ENCODE assay signal across 8 cellular contexts in genomic region chr9:18438300-18438925, GRCh38. TPM values are rescaled to one million over a fixed set of nuclear protein-coding genes. Genes with fewer than 3 reads are reported as not detected.
DNase-seq lines count a peak whose midpoint lies in the region; ATAC-seq and TF ChIP-seq lines count a peak whose summit lies in the region.

No MANE protein-coding gene starts in this region.

- intact Hi-C loops in colonic mucosa (cut with DNase I) (no loop called here), spleen (cut with DNase I; ENCODE audit: low total_unique reads) (no loop called here)

- POLR2A ChIA-PET in CD8-positive, alpha-beta memory T cell (lab: Charles Lee), result no interaction called here

- DNase-seq in colonic mucosa (peak; percentile 24), kidney epithelial cell (ENCODE audit: low read depth) (no peak), spleen (no peak)
- no peak for DNase-seq in stimulated activated naive B cell treated with anti-CD40 and anti-IgM and Interleukin-4, amounts not matched to agents 10 μg/mL and 1 μg/mL and 100 μg/mL, for 72 hours
- DNase-seq in CD8-positive, alpha-beta memory T cell, result no peak

- H3K4me1 Mint-ChIP-seq in stimulated activated naive B cell treated with anti-CD40 and anti-IgM and Interleukin-4, amounts not matched to agents 10 μg/mL and 1 μg/mL and 100 μg/mL, for 72 hours, result no peaks in the 10 kb centered on the region
- H3K4me1 Mint-ChIP-seq in CD8-positive, alpha-beta memory T cell, result no peaks in the 10 kb centered on the region

- no peaks in the 10 kb centered on the region for H3K9me3 ChIP-seq in HUES6 (ENCODE audit: control insufficient read depth, insufficient read depth, low read depth, low read length)
- no peaks in the 10 kb centered on the region for H3K9me3 ChIP-seq in colonic mucosa
- no peaks in the 10 kb centered on the region for H3K9me3 ChIP-seq in spleen
- H3K9me3 ChIP-seq in CD8-positive, alpha-beta memory T cell (ENCODE audit: low read length), result no peaks in the 10 kb centered on the region

- H3K27ac Mint-ChIP-seq in stimulated activated naive B cell treated with anti-CD40 and anti-IgM and Interleukin-4, amounts not matched to agents 10 μg/mL and 1 μg/mL and 100 μg/mL, for 72 hours, result no peak overlapping the region
- H3K27ac Mint-ChIP-seq in CD8-positive, alpha-beta memory T cell, result no peak overlapping the region

- H3K4me3 ChIP-seq in HUES6 (ENCODE audit: low read depth, low read length) (peak overlapping the region; percentile 31), colonic mucosa (peak overlapping the region; percentile 3), kidney epithelial cell (ENCODE audit: low read depth, low read length) (peak overlapping the region; percentile 16), spleen (peak overlapping the region in 7 of 8 donors; percentile 7 to 60 (median 16))
- no peak overlapping the region for H3K4me3 ChIP-seq in CD8-positive, alpha-beta memory T cell (ENCODE audit: low read length)

- no peak overlapping the region for H3K4me3 Mint-ChIP-seq in stimulated activated naive B cell treated with anti-CD40 and anti-IgM and Interleukin-4, amounts not matched to agents 10 μg/mL and 1 μg/mL and 100 μg/mL, for 72 hours
- peak overlapping the region in 1 of 7 donors; percentile 51 for H3K4me3 Mint-ChIP-seq in CD8-positive, alpha-beta memory T cell

- peaks cover 0 to 2% of the 10 kb centered on the region in 2 donors for H3K9me3 Mint-ChIP-seq in stimulated activated naive B cell treated with anti-CD40 and anti-IgM and Interleukin-4, amounts not matched to agents 10 μg/mL and 1 μg/mL and 100 μg/mL, for 72 hours
- peaks cover 0 to 11% (median 3%) of the 10 kb centered on the region in 5 donors for H3K9me3 Mint-ChIP-seq in CD8-positive, alpha-beta memory T cell

- no peak for TF ChIP-seq POLR2A in spleen (IDR thresholded peaks at IDR 0.05)

- H3K27me3 ChIP-seq in HUES6 (ENCODE audit: control insufficient read depth, insufficient read depth, low read length), result no peaks in the 10 kb centered on the region; the same call in 1 of the 2 replicates
- H3K27me3 ChIP-seq in colonic mucosa, result no peaks in the 10 kb centered on the region
- no peaks in the 10 kb centered on the region for H3K27me3 ChIP-seq in kidney epithelial cell (ENCODE audit: control insufficient read depth, insufficient read depth, low read length)
- H3K27me3 ChIP-seq in spleen (replicated peaks in 1 of 7), result peaks cover 0 to 22% (median 2%) of the 10 kb centered on the region in 7 donors
- H3K27me3 ChIP-seq in CD8-positive, alpha-beta memory T cell (ENCODE audit: insufficient read depth, low read length, poor library complexity, severe bottlenecking), result no peaks in the 10 kb centered on the region

- no peak for TF ChIP-seq CTCF in colonic mucosa (IDR thresholded peaks at IDR 0.05)
- peak; percentile 36 for TF ChIP-seq CTCF in kidney epithelial cell (IDR thresholded peaks at IDR 0.05; ENCODE audit: insufficient read depth, low read length, poor library complexity, severe bottlenecking)
- no peak for TF ChIP-seq CTCF in spleen (IDR thresholded peaks at IDR 0.05 in 8 of 11, conservative IDR thresholded peaks at IDR 0.05 in 3 of 11)

- H3K36me3 Mint-ChIP-seq in stimulated activated naive B cell treated with anti-CD40 and anti-IgM and Interleukin-4, amounts not matched to agents 10 μg/mL and 1 μg/mL and 100 μg/mL, for 72 hours, result no peaks in the 10 kb centered on the region
- H3K36me3 Mint-ChIP-seq in CD8-positive, alpha-beta memory T cell, result no peaks in the 10 kb centered on the region

- peaks cover 12% of the 10 kb centered on the region for H3K4me1 ChIP-seq in HUES6 (ENCODE audit: control insufficient read depth, insufficient read depth, low read length)
- no peaks in the 10 kb centered on the region for H3K4me1 ChIP-seq in colonic mucosa
- peaks cover 0 to 16% (median 5%) of the 10 kb centered on the region in 6 donors for H3K4me1 ChIP-seq in spleen
- no peaks in the 10 kb centered on the region for H3K4me1 ChIP-seq in CD8-positive, alpha-beta memory T cell (ENCODE audit: insufficient read depth, low read length)

- H3K27ac ChIP-seq in HUES6 (ENCODE audit: low read depth, low read length), result no peak overlapping the region
- no peak overlapping the region for H3K27ac ChIP-seq in colonic mucosa
- peak overlapping the region in 3 of 8 donors; percentile 3 to 48 (median 24) for H3K27ac ChIP-seq in spleen
- no peak overlapping the region for H3K27ac ChIP-seq in CD8-positive, alpha-beta memory T cell (ENCODE audit: low read depth, low read length)

- 7 to 11% (median 8%) methylated on average over 30 to 31 of the region's 31 CpGs for WGBS in spleen, 5 donors

- CTCF ChIA-PET in CD8-positive, alpha-beta memory T cell (lab: Charles Lee), result no interaction called here

- no peak for ATAC-seq in stimulated activated naive B cell treated with anti-CD40 and anti-IgM and Interleukin-4, amounts not matched to agents 10 μg/mL and 1 μg/mL and 100 μg/mL, for 72 hours (replicated peaks)
- ATAC-seq in GM19455 (IDR thresholded peaks at IDR 0.05; ENCODE audit: unreplicated experiment) (no peak), GM21515 (IDR thresholded peaks at IDR 0.05; ENCODE audit: unreplicated experiment) (no peak)

- H3K36me3 ChIP-seq in HUES6 (ENCODE audit: control insufficient read depth, insufficient read depth, low read length) (no peaks in the 10 kb centered on the region), colonic mucosa (no peaks in the 10 kb centered on the region), kidney epithelial cell (ENCODE audit: control insufficient read depth, insufficient read depth, low read length) (no peaks in the 10 kb centered on the region), spleen (no peaks in the 10 kb centered on the region)
- H3K36me3 ChIP-seq in CD8-positive, alpha-beta memory T cell (ENCODE audit: insufficient read depth, low read length), result no peaks in the 10 kb centered on the region

- H3K9ac ChIP-seq in HUES6 (ENCODE audit: low read length), result peak overlapping the region; percentile 44
- peak overlapping the region in 1 of 2 donors; percentile 27 for H3K9ac ChIP-seq in colonic mucosa (ENCODE audit: low read depth in 2 of 2, low read length in 2 of 2)

- H3K27me3 Mint-ChIP-seq in stimulated activated naive B cell treated with anti-CD40 and anti-IgM and Interleukin-4, amounts not matched to agents 10 μg/mL and 1 μg/mL and 100 μg/mL, for 72 hours, result peaks cover 24 to 29% of the 10 kb centered on the region in 2 donors
- H3K27me3 Mint-ChIP-seq in CD8-positive, alpha-beta memory T cell, result peaks cover 14 to 18% of the 10 kb centered on the region in 2 donors

RNA-seq across cellular contexts. Expression of gene ADAMTSL1, which starts 35.5 kb away (rescaled TPM):
- 10 to 100 TPM; 10.2 to 14.7 TPM for total RNA-seq in colonic mucosa
- 0.08 and 0.62 TPM in 2 replicates for total RNA-seq in kidney epithelial cell
- 1 to 10 TPM in 6 of 7 donors, under 1 TPM in 1; 0.94 to 5.3 (median 3.4) TPM for total RNA-seq in spleen
- polyA plus RNA-seq in spleen, result under 1 TPM; 0.35 to 0.49 (median 0.43) TPM
- total RNA-seq in CD8-positive, alpha-beta memory T cell, result not detected
- polyA plus RNA-seq in CD8-positive, alpha-beta memory T cell, result not detected
